In the genomic region with DNA sequence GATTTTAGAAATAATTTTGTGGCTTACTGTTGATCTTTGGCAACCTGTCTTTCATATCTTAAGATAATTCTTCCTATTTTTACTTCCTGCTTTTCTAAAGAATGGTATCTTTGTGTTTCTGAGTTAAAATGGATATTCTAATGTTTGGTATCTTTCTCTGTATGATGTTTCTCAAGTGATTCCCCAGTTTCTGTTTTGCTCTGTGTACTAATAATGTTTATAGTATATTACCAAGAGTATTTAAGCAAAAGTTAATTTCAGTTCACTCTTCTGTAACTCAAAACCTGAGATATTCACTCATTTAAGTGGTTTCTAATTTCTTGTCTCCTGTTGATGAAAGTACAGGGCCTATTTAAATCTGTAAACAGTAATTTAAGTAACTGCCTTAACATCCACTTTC, we compare ENCODE assay signal across 14 cellular contexts.
"Had no signal": no experiment of that assay in that cellular context is flagged by ENCODE, and none has a peak within 500 bp of the region (broad histone marks: within the 10 kb centered on the region; RNA-seq: fewer than 3 reads in every experiment).

No MANE protein-coding gene starts in this region.

- DNase-seq: activated CD8-positive, alpha-beta memory T cell treated with anti-CD3 and anti-CD28 coated beads, Interleukin-2, amount 50 U/mL, for 48 hours; activated CD8-positive, alpha-beta T cell treated with anti-CD3 and anti-CD28 coated beads for 36 hours; activated naive CD4-positive, alpha-beta T cell treated with anti-CD3 and anti-CD28 coated beads for 36 hours; heart left ventricle; left colon; naive thymus-derived CD4-positive, alpha-beta T cell; retina; stimulated activated CD4-positive, alpha-beta T cell treated with anti-CD3 and anti-CD28 coated beads, Interleukin-15, amount 100 ng/mL, for 24 hours; stimulated activated CD4-positive, alpha-beta T cell treated with anti-CD3 and anti-CD28 coated beads, Interleukin-4, amount 100 ng/mL, for 24 hours; stimulated activated naive CD8-positive, alpha-beta T cell treated with anti-CD3 and anti-CD28 coated beads, Interleukin-15, amount 100 ng/mL, for 72 hours; testis had no signal

- FAIRE-seq: colon, endothelial cell of umbilical vein, frontal cortex had no signal

- H3K27me3 Mint-ChIP-seq: activated CD8-positive, alpha-beta T cell treated with anti-CD3 and anti-CD28 coated beads for 36 hours; stimulated activated naive CD8-positive, alpha-beta T cell treated with anti-CD3 and anti-CD28 coated beads, Interleukin-15, amount 100 ng/mL, for 72 hours had no signal

- H3K9me3 Mint-ChIP-seq: activated CD8-positive, alpha-beta T cell treated with anti-CD3 and anti-CD28 coated beads for 36 hours; activated naive CD4-positive, alpha-beta T cell treated with anti-CD3 and anti-CD28 coated beads for 36 hours; stimulated activated naive CD8-positive, alpha-beta T cell treated with anti-CD3 and anti-CD28 coated beads, Interleukin-15, amount 100 ng/mL, for 72 hours had no signal

- ATAC-seq: activated CD8-positive, alpha-beta T cell treated with anti-CD3 and anti-CD28 coated beads for 36 hours; heart left ventricle; left colon; naive thymus-derived CD4-positive, alpha-beta T cell; stimulated activated naive CD8-positive, alpha-beta T cell treated with anti-CD3 and anti-CD28 coated beads, Interleukin-15, amount 100 ng/mL, for 72 hours had no signal

- H3K27ac Mint-ChIP-seq: activated CD8-positive, alpha-beta T cell treated with anti-CD3 and anti-CD28 coated beads for 36 hours; activated naive CD4-positive, alpha-beta T cell treated with anti-CD3 and anti-CD28 coated beads for 36 hours; naive thymus-derived CD4-positive, alpha-beta T cell; stimulated activated naive CD8-positive, alpha-beta T cell treated with anti-CD3 and anti-CD28 coated beads, Interleukin-15, amount 100 ng/mL, for 72 hours had no signal

- H3K4me3 Mint-ChIP-seq: activated CD8-positive, alpha-beta T cell treated with anti-CD3 and anti-CD28 coated beads for 36 hours; activated naive CD4-positive, alpha-beta T cell treated with anti-CD3 and anti-CD28 coated beads for 36 hours; naive thymus-derived CD4-positive, alpha-beta T cell; stimulated activated naive CD8-positive, alpha-beta T cell treated with anti-CD3 and anti-CD28 coated beads, Interleukin-15, amount 100 ng/mL, for 72 hours had no signal

- H3K4me1 Mint-ChIP-seq: stimulated activated naive CD8-positive, alpha-beta T cell treated with anti-CD3 and anti-CD28 coated beads, Interleukin-15, amount 100 ng/mL, for 72 hours had no signal
